ENCODE assay signal across 20 cellular contexts in genomic region chr9:112120046-112120373, GRCh38. TPM values are rescaled to one million over a fixed set of nuclear protein-coding genes. Genes with fewer than 3 reads are reported as not detected.
DNase-seq lines count a peak whose midpoint lies in the region; ATAC-seq and TF ChIP-seq lines count a peak whose summit lies in the region.
"Had no signal": no experiment of that assay in that cellular context is flagged by ENCODE, and none has a peak within 500 bp of the region (broad histone marks: within the 10 kb centered on the region; RNA-seq: fewer than 3 reads in every experiment).

No MANE protein-coding gene starts in this region.

- H3K4me3 ChIP-seq in PC-9 (no peak overlapping the region), esophagus muscularis mucosa (no peak overlapping the region), mucosa of rectum (ENCODE audit: low read length in 2 of 2) (peak overlapping the region in 1 of 2 donors; percentile 64), transverse colon (no peak overlapping the region), sigmoid colon (no peak overlapping the region), coronary artery (no peak overlapping the region)
- H3K4me3 ChIP-seq: gastrocnemius medialis, testis had no signal

- no peaks in the 10 kb centered on the region for H3K27me3 ChIP-seq in PC-9 (ENCODE audit: insufficient read depth, low read depth)
- no peaks in the 10 kb centered on the region for H3K27me3 ChIP-seq in esophagus muscularis mucosa
- no peaks in the 10 kb centered on the region for H3K27me3 ChIP-seq in mucosa of rectum (ENCODE audit: control insufficient read depth in 2 of 2, insufficient read depth in 2 of 2, low read length in 2 of 2)
- H3K27me3 ChIP-seq in transverse colon = no peaks in the 10 kb centered on the region
- H3K27me3 ChIP-seq in sigmoid colon = no peaks in the 10 kb centered on the region
- H3K27me3 ChIP-seq: gastrocnemius medialis, testis had no signal

- TF ChIP-seq CTCF in PC-9 (conservative IDR thresholded peaks at IDR 0.05) (no peak), esophagus muscularis mucosa (IDR thresholded peaks at IDR 0.05) (no peak), transverse colon (IDR thresholded peaks at IDR 0.05) (no peak), sigmoid colon (IDR thresholded peaks at IDR 0.05) (no peak), coronary artery (IDR thresholded peaks at IDR 0.05) (no peak)

- 94% methylated on average over 4 of the region's 4 CpGs for WGBS in esophagus muscularis mucosa
- 78 to 90% methylated on average over 4 of the region's 4 CpGs for WGBS in transverse colon (ENCODE audit: low coverage in 1 of 2), 2 donors
- WGBS in sigmoid colon, 2 donors = 61 to 86% methylated on average over 4 of the region's 4 CpGs

- peaks cover 31% of the 10 kb centered on the region for H3K4me1 ChIP-seq in PC-9 (replicated peaks; ENCODE audit: insufficient read depth)
- H3K4me1 ChIP-seq in esophagus muscularis mucosa = no peaks in the 10 kb centered on the region
- peaks cover 13 to 14% of the 10 kb centered on the region in 2 donors for H3K4me1 ChIP-seq in mucosa of rectum (ENCODE audit: control insufficient read depth in 2 of 2, insufficient read depth in 2 of 2, low read length in 2 of 2)
- H3K4me1 ChIP-seq in transverse colon = peaks cover 0 to 19% (median 7%) of the 10 kb centered on the region in 4 donors
- no peaks in the 10 kb centered on the region for H3K4me1 ChIP-seq in sigmoid colon
- H3K4me1 ChIP-seq: gastrocnemius medialis, testis had no signal

- no peaks in the 10 kb centered on the region for H4K20me1 ChIP-seq in PC-9 (ENCODE audit: insufficient read depth)

- no peak for ATAC-seq in HG03108 (IDR thresholded peaks at IDR 0.05; ENCODE audit: unreplicated experiment)
- ATAC-seq: activated T-cell treated with anti-CD3 and anti-CD28 coated beads, Interleukin-2, amount 50 U/mL, for 4 hours; gastrocnemius medialis; natural killer cell had no signal

- TF ChIP-seq EP300 in esophagus muscularis mucosa (IDR thresholded peaks at IDR 0.05) (no peak), transverse colon (IDR thresholded peaks at IDR 0.05; ENCODE audit: low read depth) (no peak), sigmoid colon (IDR thresholded peaks at IDR 0.05) (no peak)

- no peaks in the 10 kb centered on the region for H3K79me2 ChIP-seq in PC-9 (ENCODE audit: low read depth)

- peaks cover 24% of the 10 kb centered on the region for H3F3A ChIP-seq in PC-9 (ENCODE audit: insufficient read depth, low read depth)

- in situ Hi-C loops in transverse colon (cut with MboI; ENCODE audit: low pct_ligation_motif_present in 1 of 4, low pct_unique_long_range_greater_than_20kb in 1 of 4, low sequenced_read_pairs in 3 of 4) = no loop called here

- no peak for TF ChIP-seq POLR2A in esophagus muscularis mucosa (IDR thresholded peaks at IDR 0.05; ENCODE audit: low read depth)
- no peak for TF ChIP-seq POLR2A in transverse colon (IDR thresholded peaks at IDR 0.05)
- TF ChIP-seq POLR2A in sigmoid colon (IDR thresholded peaks at IDR 0.05) = no peak

- DNase-seq in PC-9 = no peak
- peak; percentile 31 for DNase-seq in esophagus muscularis mucosa (ENCODE audit: extremely low spot score)
- DNase-seq in transverse colon = no peak
- no peak for DNase-seq in sigmoid colon
- DNase-seq in coronary artery (ENCODE audit: low spot score) = no peak
- DNase-seq in NCI-H510A treated with DMSO at 0.1 percent for 48 hours (lab: John Stamatoyannopoulos, UW) = no peak
- DNase-seq: activated CD4-positive, alpha-beta T cell treated with anti-CD3 and anti-CD28 coated beads for 1 hour; activated CD8-positive, alpha-beta memory T cell treated with anti-CD3 and anti-CD28 coated beads for 24 hours; activated naive CD4-positive, alpha-beta T cell treated with anti-CD3 and anti-CD28 coated beads, Interleukin-2, amount 10 ng/mL, durations not matched to agents 7 days and 5 days; activated T-cell treated with anti-CD3 and anti-CD28 coated beads, Interleukin-2, amount 50 U/mL, for 4 hours; DND-41; gastrocnemius medialis; natural killer cell; NCI-H2029 treated with DMSO at 0.1 percent for 48 hours; NCI-H345; SHP77; stimulated activated CD4-positive, alpha-beta T cell treated with anti-CD3 and anti-CD28 coated beads, Interleukin-1b, Interleukin-23, amount 100 ng/mL, for 48 hours; testis had no signal

- H3K27ac ChIP-seq in PC-9 (peak overlapping the region; percentile 53), esophagus muscularis mucosa (replicated peaks in 1 of 4) (no peak overlapping the region), mucosa of rectum (ENCODE audit: low read depth in 2 of 2, low read length in 2 of 2) (peak overlapping the region; percentile 92 to 95), transverse colon (peak overlapping the region; percentile 71 to 81 (median 74)), sigmoid colon (no peak overlapping the region), coronary artery (no peak overlapping the region)
- H3K27ac ChIP-seq: gastrocnemius medialis, testis had no signal

- CTCF ChIA-PET in PC-9 (lab: Charles Lee) = no interaction called here

- intact Hi-C loops in PC-9 (cut with micrococcal nuclease; ENCODE audit: unreplicated experiment) (no loop called here), esophagus muscularis mucosa (cut with DNase I) (no loop called here), transverse colon (cut with DNase I; ENCODE audit: low total_unique reads) (no loop called here), sigmoid colon (cut with DNase I) (no loop called here)

- H3K4me2 ChIP-seq in PC-9 = peak overlapping the region; percentile 55

- H3K36me3 ChIP-seq in PC-9 (ENCODE audit: low read depth) = 0 out of 2 replicates have a peak, but pooled peaks cover 3% of the 10 kb centered on the region
- peaks cover 0 to 6% (median 0%) of the 10 kb centered on the region in 4 donors for H3K36me3 ChIP-seq in esophagus muscularis mucosa
- H3K36me3 ChIP-seq in mucosa of rectum (ENCODE audit: control insufficient read depth in 2 of 2, insufficient read depth in 2 of 2, low read length in 2 of 2) = peaks cover 9 to 12% of the 10 kb centered on the region in 2 donors
- no peaks in the 10 kb centered on the region for H3K36me3 ChIP-seq in transverse colon
- H3K36me3 ChIP-seq in sigmoid colon = no peaks in the 10 kb centered on the region
- H3K36me3 ChIP-seq: gastrocnemius medialis had no signal

- H3K9me3 ChIP-seq in PC-9 (ENCODE audit: insufficient read depth, low read depth) (0 out of 2 replicates have a peak, but pooled peaks cover 3% of the 10 kb centered on the region), esophagus muscularis mucosa (no peaks in the 10 kb centered on the region), mucosa of rectum (ENCODE audit: control insufficient read depth in 2 of 2, low read length in 2 of 2) (no peaks in the 10 kb centered on the region), transverse colon (no peaks in the 10 kb centered on the region), sigmoid colon (no peaks in the 10 kb centered on the region)
- H3K9me3 ChIP-seq: gastrocnemius medialis, testis had no signal

- no peaks in the 10 kb centered on the region for H3K9me2 ChIP-seq in PC-9 (ENCODE audit: insufficient read depth)

- POLR2A ChIA-PET in PC-9 (lab: Charles Lee; ENCODE audit: unreplicated experiment) = no interaction called here

- H2AFZ ChIP-seq in PC-9 = no peak overlapping the region

- peak overlapping the region; percentile 41 to 70 for H3K9ac ChIP-seq in mucosa of rectum (ENCODE audit: low read depth in 1 of 2, low read length in 2 of 2)

- no TSS peak for BruUV-seq in PC-9 (replicated peaks; lab: Mats Ljungman, UMichigan)

RNA-seq across cellular contexts. Expression of gene SUSD1, which starts 55.1 kb away (rescaled TPM):
- total RNA-seq in PC-9 (2021) (16.5 and 23.2 TPM in 2 replicates), esophagus muscularis mucosa (1 to 10 TPM; 4.7 to 5.8 (median 5.4) TPM), transverse colon (10 to 100 TPM; 22.7 to 83.0 (median 24.7) TPM), sigmoid colon (1 to 10 TPM; 3.8 to 6.4 (median 4.6) TPM)
- 10 to 100 TPM in 1 of 3 donors, 1 to 10 TPM in 2; 1.8 to 10.7 (median 5.5) TPM for polyA plus RNA-seq in sigmoid colon

Comparison
In these comparisons a context has a peak if more than half of its experiments do, and no peak if none do; other contexts are left out.
1. H3K27ac ChIP-seq: peak in PC-9 (single experiment), mucosa of rectum (2 of 2) and transverse colon (4 of 4); none in esophagus muscularis mucosa (0 of 4), sigmoid colon (0 of 4) and coronary artery (0 of 2).